Comparison of ENCODE assay signal across 19 cellular contexts in genomic region chr7:111132833-111133232, GRCh38. TPM values are rescaled to one million over a fixed set of nuclear protein-coding genes. Genes with fewer than 3 reads are reported as not detected.
DNase-seq lines count a peak whose midpoint lies in the region; ATAC-seq, FAIRE-seq and TF ChIP-seq lines count a peak whose summit lies in the region.
"Had no signal": no experiment of that assay in that cellular context is flagged by ENCODE, and none has a peak within 500 bp of the region (broad histone marks: within the 10 kb centered on the region; RNA-seq: fewer than 3 reads in every experiment).

No MANE protein-coding gene starts in this region.

- no peaks in the 10 kb centered on the region for H3K27me3 Mint-ChIP-seq in CD14-positive monocyte (ENCODE audit: low read depth in 3 of 3)

- H3K4me1 Mint-ChIP-seq in CD14-positive monocyte = peaks cover 5% of the 10 kb centered on the region

- no peak overlapping the region for H3K4me3 Mint-ChIP-seq in CD14-positive monocyte

- ATAC-seq in A549 = peak in 1 of 2 experiments; percentile 29; a peak in 1 of 6 replicates
- ATAC-seq: K562 had no signal

- POLR2A ChIA-PET in A549 (lab: Yijun Ruan, JAX) = no interaction called here
- POLR2A ChIA-PET in HEK293 (lab: Yijun Ruan, JAX) = no interaction called here

- 6% methylated on average over 1 of the region's 1 CpG for WGBS in A549 (ENCODE audit: missing lambda C conversion rate)

- H3K36me3 Mint-ChIP-seq in CD14-positive monocyte = no peaks in the 10 kb centered on the region

- peaks cover 12% of the 10 kb centered on the region; the same call in 2 of the 3 replicates for H3K4me1 ChIP-seq in A549
- H3K4me1 ChIP-seq in HEK293 (ENCODE audit: control insufficient read depth, insufficient read depth, low read length) = peaks cover 8% of the 10 kb centered on the region

- peak; percentile 23 for FAIRE-seq in A549 (lab: Jason Lieb, UNC)
- FAIRE-seq: A204.1, GM19239, K562, RCC 7860 had no signal

- no peak for TF ChIP-seq EP300 in A549 (IDR thresholded peaks at IDR 0.05)

- H3K9me3 ChIP-seq in A549 (no peaks in the 10 kb centered on the region), HEK293 (ENCODE audit: control insufficient read depth, insufficient read depth, low read depth, low read length) (no peaks in the 10 kb centered on the region)
- H3K9me3 ChIP-seq: BLaER1 treated with 17β-estradiol and CSF1 and Interleukin-3, amounts not matched to agents 10 nM and 100 nM had no signal

- peaks cover 0 to 3% (median 0%) of the 10 kb centered on the region in 7 donors for H3K9me3 Mint-ChIP-seq in CD14-positive monocyte

- CTCF ChIA-PET in A549 (lab: Yijun Ruan, JAX) = interaction anchor here (0.7 to 1.5 kb wide), 4 partner anchors 9 to 603 kb away, joined by 3 to 4 read pairs (median 4); no protein-coding TSS in a partner anchor
- CTCF ChIA-PET in HEK293 (lab: Yijun Ruan, JAX) = no interaction called here

- TF ChIP-seq CTCF in A549 (IDR thresholded peaks at IDR 0.05) (no peak), HEK293 (tag by site-specific recombination; IDR thresholded peaks at IDR 0.05) (no peak), epithelial cell of esophagus (IDR thresholded peaks at IDR 0.05; ENCODE audit: insufficient read depth, low read depth, low read length, missing control alignments) (no peak), CD14-positive monocyte (IDR thresholded peaks at IDR 0.05) (no peak)

- H3K4me3 ChIP-seq in A549 (no peak overlapping the region), HEK293 (ENCODE audit: low read depth, low read length) (no peak overlapping the region), epithelial cell of esophagus (ENCODE audit: low read length) (no peak overlapping the region)
- H3K4me3 ChIP-seq: BLaER1 treated with 17β-estradiol and CSF1 and Interleukin-3, amounts not matched to agents 10 nM and 100 nM; K562 had no signal

- DNase-seq in A549 (ENCODE audit: low read depth in 1 of 2, low spot score in 1 of 2) (peak in 1 of 2 experiments; percentile 12), RPMI7951 (ENCODE audit: low read depth) (peak; percentile 46), epithelial cell of esophagus (ENCODE audit: low read depth) (peak; percentile 37), SIG-M5 treated with dmso at 0.1 percent for 504 hours (lab: John Stamatoyannopoulos, UW; ENCODE audit: unreplicated experiment) (no peak), SW 1271 (lab: John Stamatoyannopoulos, UW) (no peak), NCI-H2029 (lab: John Stamatoyannopoulos, UW) (no peak), CD14-positive monocyte (ENCODE audit: low spot score) (no peak)
- DNase-seq: DND-41, NCI-H1048, NCI-H1436 treated with DMSO at 0.1 percent for 48 hours, NCI-H2081, NCI-H510A treated with DMSO at 0.1 percent for 48 hours, SIG-M5 had no signal

- no peak overlapping the region for H3K27ac Mint-ChIP-seq in CD14-positive monocyte

- TF ChIP-seq RAD21 in A549 (conservative IDR thresholded peaks at IDR 0.05 in 1 of 2, IDR thresholded peaks at IDR 0.05 in 1 of 2) = no peak

- peak overlapping the region; percentile 4; the same call in 1 of the 3 replicates for H3K4me2 ChIP-seq in A549
- H3K4me2 ChIP-seq: BLaER1 treated with 17β-estradiol and CSF1 and Interleukin-3, amounts not matched to agents 10 nM and 100 nM had no signal

- no peak overlapping the region for H3K27ac ChIP-seq in A549
- no peak overlapping the region for H3K27ac ChIP-seq in HEK293 (ENCODE audit: extremely low read depth, low read depth, low read length)
- H3K27ac ChIP-seq: BLaER1 treated with 17β-estradiol and CSF1 and Interleukin-3, amounts not matched to agents 10 nM and 100 nM had no signal

- no peak for TF ChIP-seq POLR2A in A549 (IDR thresholded peaks at IDR 0.05; ENCODE audit: low read length)

- intact Hi-C loops in CD14-positive monocyte (cut with micrococcal nuclease) = no loop called here

- H3K36me3 ChIP-seq in HEK293 (ENCODE audit: control insufficient read depth in 2 of 2, insufficient read depth in 1 of 2, low read length in 2 of 2) = no peaks in the 10 kb centered on the region
- H3K36me3 ChIP-seq: BLaER1 treated with 17β-estradiol and CSF1 and Interleukin-3, amounts not matched to agents 10 nM and 100 nM had no signal

TF ChIP-seq in A549, 52 proteins besides CTCF, POLR2A, EP300 and RAD21:
- TF ChIP-seq RFX5 (IDR thresholded peaks at IDR 0.05) = no peak
- no peak for TF ChIP-seq ZSCAN20 (CRISPR knock-in tag; IDR thresholded peaks at IDR 0.05)
- no peak for TF ChIP-seq FOSL2 (IDR thresholded peaks at IDR 0.05)
- 0 out of 2 replicates have a peak, but pooled peaks have one; percentile 13 for TF ChIP-seq FOSL2 (CRISPR knock-in tag; IDR thresholded peaks at IDR 0.05)

TF ChIP-seq in HEK293, 187 proteins besides CTCF, POLR2A, EP300 and RAD21 (continues in another document):
- TF ChIP-seq ZNF521 (tag by site-specific recombination; IDR thresholded peaks at IDR 0.05) (no peak), ZNF600 (tag by site-specific recombination; IDR thresholded peaks at IDR 0.05) (peak; percentile 58; the same call in 1 of the 2 replicates), ZNF660 (tag by site-specific recombination; IDR thresholded peaks at IDR 0.05) (0 out of 2 replicates have a peak, but pooled peaks have one; percentile 30), ZNF596 (tag by site-specific recombination; IDR thresholded peaks at IDR 0.05) (no peak), ZNF629 (tag by site-specific recombination; IDR thresholded peaks at IDR 0.05) (no peak), ZNF548 (tag by site-specific recombination; IDR thresholded peaks at IDR 0.05) (no peak), ZFP69B (tag by site-specific recombination; IDR thresholded peaks at IDR 0.05) (no peak), ZBTB8A (tag by site-specific recombination; IDR thresholded peaks at IDR 0.05) (no peak), KLF8 (tag by site-specific recombination; IDR thresholded peaks at IDR 0.05) (0 out of 2 replicates have a peak, but pooled peaks have one; percentile 31), ZNF184 (tag by site-specific recombination; IDR thresholded peaks at IDR 0.05) (0 out of 2 replicates have a peak, but pooled peaks have one; percentile 26)
- TF ChIP-seq, protein P1, sequence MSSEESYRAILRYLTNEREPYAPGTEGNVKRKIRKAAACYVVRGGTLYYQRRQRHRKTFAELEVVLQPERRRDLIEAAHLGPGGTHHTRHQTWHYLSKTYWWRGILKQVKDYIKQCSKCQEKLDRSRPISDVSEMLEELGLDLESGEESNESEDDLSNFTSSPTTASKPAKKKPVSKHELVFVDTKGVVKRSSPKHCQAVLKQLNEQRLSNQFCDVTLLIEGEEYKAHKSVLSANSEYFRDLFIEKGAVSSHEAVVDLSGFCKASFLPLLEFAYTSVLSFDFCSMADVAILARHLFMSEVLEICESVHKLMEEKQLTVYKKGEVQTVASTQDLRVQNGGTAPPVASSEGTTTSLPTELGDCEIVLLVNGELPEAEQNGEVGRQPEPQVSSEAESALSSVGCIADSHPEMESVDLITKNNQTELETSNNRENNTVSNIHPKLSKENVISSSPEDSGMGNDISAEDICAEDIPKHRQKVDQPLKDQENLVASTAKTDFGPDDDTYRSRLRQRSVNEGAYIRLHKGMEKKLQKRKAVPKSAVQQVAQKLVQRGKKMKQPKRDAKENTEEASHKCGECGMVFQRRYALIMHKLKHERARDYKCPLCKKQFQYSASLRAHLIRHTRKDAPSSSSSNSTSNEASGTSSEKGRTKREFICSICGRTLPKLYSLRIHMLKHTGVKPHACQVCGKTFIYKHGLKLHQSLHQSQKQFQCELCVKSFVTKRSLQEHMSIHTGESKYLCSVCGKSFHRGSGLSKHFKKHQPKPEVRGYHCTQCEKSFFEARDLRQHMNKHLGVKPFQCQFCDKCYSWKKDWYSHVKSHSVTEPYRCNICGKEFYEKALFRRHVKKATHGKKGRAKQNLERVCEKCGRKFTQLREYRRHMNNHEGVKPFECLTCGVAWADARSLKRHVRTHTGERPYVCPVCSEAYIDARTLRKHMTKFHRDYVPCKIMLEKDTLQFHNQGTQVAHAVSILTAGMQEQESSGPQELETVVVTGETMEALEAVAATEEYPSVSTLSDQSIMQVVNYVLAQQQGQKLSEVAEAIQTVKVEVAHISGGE (tag by site-specific recombination; conservative IDR thresholded peaks at IDR 0.05; ENCODE audit: low read depth) = no peak
- TF ChIP-seq, protein P2, sequence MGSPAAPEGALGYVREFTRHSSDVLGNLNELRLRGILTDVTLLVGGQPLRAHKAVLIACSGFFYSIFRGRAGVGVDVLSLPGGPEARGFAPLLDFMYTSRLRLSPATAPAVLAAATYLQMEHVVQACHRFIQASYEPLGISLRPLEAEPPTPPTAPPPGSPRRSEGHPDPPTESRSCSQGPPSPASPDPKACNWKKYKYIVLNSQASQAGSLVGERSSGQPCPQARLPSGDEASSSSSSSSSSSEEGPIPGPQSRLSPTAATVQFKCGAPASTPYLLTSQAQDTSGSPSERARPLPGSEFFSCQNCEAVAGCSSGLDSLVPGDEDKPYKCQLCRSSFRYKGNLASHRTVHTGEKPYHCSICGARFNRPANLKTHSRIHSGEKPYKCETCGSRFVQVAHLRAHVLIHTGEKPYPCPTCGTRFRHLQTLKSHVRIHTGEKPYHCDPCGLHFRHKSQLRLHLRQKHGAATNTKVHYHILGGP (tag by site-specific recombination; IDR thresholded peaks at IDR 0.05) = 0 out of 2 replicates have a peak, but pooled peaks have one; percentile 68
- TF ChIP-seq, protein P3, sequence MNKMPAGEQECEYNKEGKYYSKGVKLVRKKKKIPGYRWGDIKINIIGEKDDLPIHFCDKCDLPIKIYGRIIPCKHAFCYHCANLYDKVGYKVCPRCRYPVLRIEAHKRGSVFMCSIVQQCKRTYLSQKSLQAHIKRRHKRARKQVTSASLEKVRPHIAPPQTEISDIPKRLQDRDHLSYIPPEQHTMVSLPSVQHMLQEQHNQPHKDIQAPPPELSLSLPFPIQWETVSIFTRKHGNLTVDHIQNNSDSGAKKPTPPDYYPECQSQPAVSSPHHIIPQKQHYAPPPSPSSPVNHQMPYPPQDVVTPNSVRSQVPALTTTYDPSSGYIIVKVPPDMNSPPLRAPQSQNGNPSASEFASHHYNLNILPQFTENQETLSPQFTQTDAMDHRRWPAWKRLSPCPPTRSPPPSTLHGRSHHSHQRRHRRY (tag by site-specific recombination; IDR thresholded peaks at IDR 0.05) = no peak

RNA-seq across cellular contexts. Expression of gene LRRN3, which starts 41.9 kb away (rescaled TPM):
- polyA plus RNA-seq in A549 (2011; rRNA removed) (0.06 and 0.09 TPM in 2 replicates), A549 (2017; fragmentation: RNase III; extraction: RNeasy Plus Mini Kit Qiagen cat#74134 plus additional on column Dnase treatment) (0.04 to 0.05 TPM in 2 of 3 replicates, not detected in the other), CD14-positive monocyte (under 1 TPM; 0.12 to 0.22 TPM)
- polyA plus RNA-seq in A549 (2012; cell fraction: cytosol; rRNA removed) = 0.01 and 0.03 TPM in 2 replicates
- polyA plus RNA-seq in A549 (2012; cell fraction: nucleus; rRNA removed) = 0.02 TPM in 2 replicates
- not detected in 2 replicates for polyA minus RNA-seq in A549 (2011; rRNA and poly(A)+ RNA removed)
- 2.4 and 3.4 TPM in 2 replicates for total RNA-seq in RPMI7951 (2014; rRNA removed; shearing (Covaris generic))

Comparison
In these comparisons a context has a peak if more than half of its experiments do, and no peak if none do; other contexts are left out.
1. DNase-seq: peak in RPMI7951 (single experiment) and epithelial cell of esophagus (single experiment); none in SIG-M5 treated with dmso at 0.1 percent for 504 hours (single experiment), SW 1271 (0 of 2), NCI-H2029 (single experiment) and CD14-positive monocyte (single experiment).